ENCODE assay signal across 8 cellular contexts in the genomic region with DNA sequence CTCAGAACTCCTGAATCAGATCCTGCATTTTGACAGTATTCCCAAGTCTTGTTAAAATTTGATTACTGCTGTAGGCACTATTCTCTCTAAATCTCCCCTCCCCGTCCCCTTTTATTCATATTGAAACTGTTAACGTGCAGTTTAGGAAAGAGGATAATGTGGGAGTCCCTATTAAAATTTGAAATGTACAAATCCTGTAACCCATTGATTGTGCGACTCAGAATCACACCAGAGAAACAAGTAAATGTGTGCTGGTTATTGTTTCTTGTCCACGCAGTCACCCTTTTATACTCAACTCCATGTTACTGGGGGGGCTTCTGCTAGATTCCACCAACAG. TPM values are rescaled to one million over a fixed set of nuclear protein-coding genes. Genes with fewer than 3 reads are reported as not detected.
DNase-seq lines count a peak whose midpoint lies in the region; ATAC-seq and TF ChIP-seq lines count a peak whose summit lies in the region.

No MANE protein-coding gene starts in this region.

- H3K4me1 Mint-ChIP-seq in progenitor cell of endocrine pancreas (ENCODE audit: low read depth), result peaks cover 10% of the 10 kb centered on the region

- H3F3A ChIP-seq in DOHH2 (ENCODE audit: control insufficient read depth, insufficient read depth), result peaks cover 7% of the 10 kb centered on the region

- H3K4me3 ChIP-seq in DOHH2 (ENCODE audit: low read length), result peak overlapping the region; percentile 86
- H3K4me3 ChIP-seq in RWPE2 (ENCODE audit: severe bottlenecking), result peak overlapping the region; percentile 60
- peak overlapping the region; percentile 14 to 85 for H3K4me3 ChIP-seq in esophagus (ENCODE audit: low read depth in 1 of 2, low read length in 2 of 2)

- H3K27me3 Mint-ChIP-seq in progenitor cell of endocrine pancreas, result no peaks in the 10 kb centered on the region

- peak overlapping the region; percentile 79 for H3K4me2 ChIP-seq in DOHH2 (ENCODE audit: low read length)

- no peaks in the 10 kb centered on the region for H3K9me2 ChIP-seq in DOHH2 (replicated peaks; ENCODE audit: control insufficient read depth, low read length)

- no peaks in the 10 kb centered on the region for H3K36me3 Mint-ChIP-seq in progenitor cell of endocrine pancreas (ENCODE audit: insufficient read depth)

- H3K79me2 ChIP-seq in DOHH2 (ENCODE audit: control insufficient read depth, low read length), result peaks cover 40% of the 10 kb centered on the region

- DNase-seq in RWPE2 (ENCODE audit: low spot score) (no peak), progenitor cell of endocrine pancreas (ENCODE audit: low spot score, unreplicated experiment) (no peak), COLO829 (ENCODE audit: low spot score) (no peak)

- no peaks in the 10 kb centered on the region for H4K20me1 ChIP-seq in DOHH2 (ENCODE audit: control insufficient read depth, insufficient read depth, low read depth, low read length)

- WGBS in esophagus, 2 donors, result 38 to 49% methylated on average over 4 of the region's 4 CpGs

- H3K36me3 ChIP-seq in DOHH2 (ENCODE audit: control insufficient read depth, low read length), result peaks cover 10% of the 10 kb centered on the region; the same call in 1 of the 2 replicates
- no peaks in the 10 kb centered on the region; the same call in none of the 2 replicates for H3K36me3 ChIP-seq in RWPE2 (ENCODE audit: low read depth)
- no peaks in the 10 kb centered on the region for H3K36me3 ChIP-seq in esophagus (ENCODE audit: control insufficient read depth in 2 of 2, insufficient read depth in 2 of 2, low read length in 1 of 2)

- H3K9me3 Mint-ChIP-seq in progenitor cell of endocrine pancreas (ENCODE audit: low read depth), result no peaks in the 10 kb centered on the region

- no peak for ATAC-seq in RWPE2 (ENCODE audit: low read depth)
- ATAC-seq in GM21717 (IDR thresholded peaks at IDR 0.05; ENCODE audit: unreplicated experiment), result no peak
- ATAC-seq in HG02938 (IDR thresholded peaks at IDR 0.05; ENCODE audit: unreplicated experiment), result no peak
- ATAC-seq in HG02759 (IDR thresholded peaks at IDR 0.05; ENCODE audit: unreplicated experiment), result no peak

- H3K27ac ChIP-seq in DOHH2 (ENCODE audit: low read depth, low read length) (peak overlapping the region; percentile 81), RWPE2 (ENCODE audit: poor library complexity, severe bottlenecking) (peak overlapping the region; percentile 63), esophagus (ENCODE audit: low read depth in 2 of 2, low read length in 1 of 2) (peak overlapping the region; percentile 72 to 76)

- H3K4me3 Mint-ChIP-seq in progenitor cell of endocrine pancreas (ENCODE audit: low read depth), result peak overlapping the region; percentile 92

- peak overlapping the region; percentile 96 for H3K27ac Mint-ChIP-seq in progenitor cell of endocrine pancreas

- H3K4me1 ChIP-seq in DOHH2 (ENCODE audit: control insufficient read depth, low read length) (peaks cover 23% of the 10 kb centered on the region), RWPE2 (ENCODE audit: insufficient read depth, poor library complexity, severe bottlenecking) (peaks cover 14% of the 10 kb centered on the region), esophagus (ENCODE audit: control insufficient read depth in 2 of 2, insufficient read depth in 2 of 2, low read length in 1 of 2) (peaks cover 0 to 2% of the 10 kb centered on the region in 2 donors)

- H3K27me3 ChIP-seq in DOHH2 (ENCODE audit: control insufficient read depth, low read length), result no peaks in the 10 kb centered on the region
- H3K27me3 ChIP-seq in RWPE2 (ENCODE audit: insufficient read depth, poor library complexity, severe bottlenecking), result no peaks in the 10 kb centered on the region
- no peaks in the 10 kb centered on the region for H3K27me3 ChIP-seq in esophagus (ENCODE audit: control insufficient read depth in 1 of 2, insufficient read depth in 2 of 2, low read length in 2 of 2)

- TF ChIP-seq CTCF in DOHH2 (IDR thresholded peaks at IDR 0.05; ENCODE audit: low read depth, low read length, poor library complexity, severe bottlenecking) (no peak), RWPE2 (IDR thresholded peaks at IDR 0.05; ENCODE audit: poor library complexity, severe bottlenecking) (no peak), progenitor cell of endocrine pancreas (IDR thresholded peaks at IDR 0.05; ENCODE audit: unreplicated experiment) (no peak)

- no peaks in the 10 kb centered on the region for H3K9me3 ChIP-seq in DOHH2 (ENCODE audit: control insufficient read depth, insufficient read depth, low read length)
- H3K9me3 ChIP-seq in RWPE2 (ENCODE audit: severe bottlenecking), result no peaks in the 10 kb centered on the region
- H3K9me3 ChIP-seq in esophagus (ENCODE audit: control insufficient read depth in 2 of 2, insufficient read depth in 1 of 2, low read depth in 1 of 2, low read length in 1 of 2), result no peaks in the 10 kb centered on the region

RNA-seq across cellular contexts. Expression of a gene that starts 0.6 kb away (rescaled TPM):
- polyA plus RNA-seq in esophagus, result 1 to 10 TPM; 3.4 to 5.0 TPM
- 27.0 and 29.2 TPM in 2 replicates for total RNA-seq in progenitor cell of endocrine pancreas

RNA-seq across cellular contexts. Expression of a gene that starts 25.9 kb away (rescaled TPM):
- 1 to 10 TPM; 8.7 to 9.7 TPM for polyA plus RNA-seq in esophagus
- total RNA-seq in progenitor cell of endocrine pancreas, result 9.3 TPM in 2 replicates

RNA-seq across cellular contexts. Expression of a gene that starts 31.2 kb away (rescaled TPM):
- 10 to 100 TPM; 14.0 to 22.9 TPM for polyA plus RNA-seq in esophagus
- total RNA-seq in progenitor cell of endocrine pancreas, result 32.5 and 33.9 TPM in 2 replicates
